ENCODE assay signal across 26 cellular contexts in genomic region chr11:88378422-88379066, GRCh38.
"Had no signal": no experiment of that assay in that cellular context is flagged by ENCODE, and none has a peak within 500 bp of the region (broad histone marks: within the 10 kb centered on the region; RNA-seq: fewer than 3 reads in every experiment).

No MANE protein-coding gene starts in this region.

- ATAC-seq: activated CD8-positive, alpha-beta T cell treated with anti-CD3 and anti-CD28 coated beads for 36 hours; activated T-cell treated with anti-CD3 and anti-CD28 coated beads, Interleukin-2, amount 50 U/mL, for 72 hours; SK-N-SH treated with all-trans-retinoic acid at 6 μM for 48 hours had no signal

- H3K4me3 ChIP-seq: breast epithelium, Peyer's patch, SJSA1 had no signal

- H3K9me3 ChIP-seq: breast epithelium, Peyer's patch, SJSA1 had no signal

- H3K4me1 ChIP-seq: breast epithelium, Peyer's patch, SJSA1 had no signal

- DNase-seq: activated CD4-positive, alpha-beta T cell treated with anti-CD3 and anti-CD28 coated beads for 4 hours; activated CD8-positive, alpha-beta memory T cell treated with anti-CD3 and anti-CD28 coated beads, Interleukin-2, amount 50 U/mL, for 4 hours; activated CD8-positive, alpha-beta T cell treated with anti-CD3 and anti-CD28 coated beads for 36 hours; activated gamma-delta T cell treated with Interleukin-2 at 50 U/mL for 16 hours; activated naive CD4-positive, alpha-beta T cell treated with anti-CD3 and anti-CD28 coated beads, Interleukin-2, amount 10 ng/mL, durations not matched to agents 7 days and 5 days; activated naive CD8-positive, alpha-beta T cell treated with anti-CD3 and anti-CD28 coated beads for 36 hours; activated T-cell treated with anti-CD3 and anti-CD28 coated beads, Interleukin-2, amount 50 U/mL, for 72 hours; aorta; caudate nucleus; KG1; NCI-H1048; NCI-H1417; NCI-H1694; NCI-H2029; NCI-H345; NCI-H510A; NCI-H526 treated with DMSO at 0.1 percent for 48 hours; NK-92 treated with Interleukin-12 subunit alpha and Interleukin-12 subunit beta, amount 100 ng/mL, for 24 hours; Peyer's patch; Right ventricle myocardium superior; SW 1271 had no signal

- H3K27ac ChIP-seq: breast epithelium, Peyer's patch, RWPE1, SJSA1, VCaP had no signal

- H3K36me3 ChIP-seq: breast epithelium, Peyer's patch, SJSA1 had no signal

- H3K27me3 ChIP-seq: breast epithelium, Peyer's patch, SJSA1 had no signal
